Comparison of ENCODE assay signal across 18 cellular contexts in the genomic region with DNA sequence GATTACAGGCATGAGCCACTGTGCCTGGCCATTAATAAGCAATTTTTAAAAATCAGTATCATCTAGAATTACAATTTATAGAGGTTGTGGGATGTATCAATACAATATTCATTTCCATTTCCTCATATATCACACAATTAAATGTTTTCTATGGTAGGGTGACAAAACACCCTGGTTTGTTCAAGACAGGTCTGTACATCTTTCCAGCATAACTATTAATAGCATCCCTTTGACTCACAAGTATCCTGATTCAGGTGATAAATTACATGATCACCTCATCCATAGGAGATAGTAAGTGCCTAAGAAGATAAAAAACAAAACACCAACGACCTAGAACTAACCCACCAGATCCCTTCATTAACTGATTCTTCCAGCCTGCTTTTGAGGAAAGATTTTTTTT. TPM values are rescaled to one million over a fixed set of nuclear protein-coding genes. Genes with fewer than 3 reads are reported as not detected.
DNase-seq lines count a peak whose midpoint lies in the region; ATAC-seq, FAIRE-seq and TF ChIP-seq lines count a peak whose summit lies in the region.
"Had no signal": no experiment of that assay in that cellular context is flagged by ENCODE, and none has a peak within 500 bp of the region (broad histone marks: within the 10 kb centered on the region; RNA-seq: fewer than 3 reads in every experiment).

No MANE protein-coding gene starts in this region.

- DNase-seq in stimulated activated naive CD8-positive, alpha-beta T cell treated with anti-CD3 and anti-CD28 coated beads, Interleukin-15, Interleukin-2, amounts not matched to agents 100 U/mL and 50 U/mL, for 24 hours, result no peak
- DNase-seq in bronchial epithelial cell (ENCODE audit: low read depth) (peak; percentile 33), foreskin keratinocyte (peak in 1 of 2 donors; percentile 68)
- DNase-seq in activated CD4-positive, alpha-beta T cell treated with anti-CD3 and anti-CD28 coated beads, Interleukin-2, amount 10 ng/mL, durations not matched to agents 7 days and 5 days, result no peak
- DNase-seq in effector memory CD8-positive, alpha-beta T cell, result no peak
- DNase-seq: C1 segment of cervical spinal cord; Calu3; CD4-positive, alpha-beta memory T cell; COR-L47; DMS53; DMS79 treated with DMSO at 0.1 percent for 48 hours; GF-D8; H9 had no signal

- no peaks in the 10 kb centered on the region for H3K4me1 Mint-ChIP-seq in stimulated activated naive CD8-positive, alpha-beta T cell treated with anti-CD3 and anti-CD28 coated beads, Interleukin-15, Interleukin-2, amounts not matched to agents 100 ng/mL and 50 ng/mL, for 24 hours (ENCODE audit: low read depth)
- H3K4me1 Mint-ChIP-seq in activated CD4-positive, alpha-beta T cell treated with anti-CD3 and anti-CD28 coated beads, Interleukin-2, amount 10 ng/mL, durations not matched to agents 7 days and 5 days, result peaks cover 15% of the 10 kb centered on the region
- H3K4me1 Mint-ChIP-seq in effector memory CD8-positive, alpha-beta T cell (ENCODE audit: low read depth in 2 of 2), result peaks cover 0 to 2% of the 10 kb centered on the region in 2 donors
- H3K4me1 Mint-ChIP-seq: GM23338, H9 had no signal

- FAIRE-seq in bronchial epithelial cell (lab: Jason Lieb, UNC), result no peak
- FAIRE-seq: GM12891, GM18507 had no signal

- H3K27ac ChIP-seq in foreskin keratinocyte, result no peak overlapping the region

- no peaks in the 10 kb centered on the region for H3K9me3 Mint-ChIP-seq in stimulated activated naive CD8-positive, alpha-beta T cell treated with anti-CD3 and anti-CD28 coated beads, Interleukin-15, Interleukin-2, amounts not matched to agents 100 ng/mL and 50 ng/mL, for 24 hours
- H3K9me3 Mint-ChIP-seq in activated CD4-positive, alpha-beta T cell treated with anti-CD3 and anti-CD28 coated beads, Interleukin-2, amount 10 ng/mL, durations not matched to agents 7 days and 5 days, result no peaks in the 10 kb centered on the region
- H3K9me3 Mint-ChIP-seq in effector memory CD8-positive, alpha-beta T cell, result no peaks in the 10 kb centered on the region
- H3K9me3 Mint-ChIP-seq: CD4-positive, alpha-beta memory T cell; GM23338; H9 had no signal

- H3K4me1 ChIP-seq in foreskin keratinocyte, result peaks cover 12% of the 10 kb centered on the region

- H3K36me3 Mint-ChIP-seq in stimulated activated naive CD8-positive, alpha-beta T cell treated with anti-CD3 and anti-CD28 coated beads, Interleukin-15, Interleukin-2, amounts not matched to agents 100 ng/mL and 50 ng/mL, for 24 hours (ENCODE audit: low read depth), result peaks cover 64% of the 10 kb centered on the region
- H3K36me3 Mint-ChIP-seq in activated CD4-positive, alpha-beta T cell treated with anti-CD3 and anti-CD28 coated beads, Interleukin-2, amount 10 ng/mL, durations not matched to agents 7 days and 5 days (ENCODE audit: low read depth), result peaks cover 24% of the 10 kb centered on the region
- H3K36me3 Mint-ChIP-seq in effector memory CD8-positive, alpha-beta T cell (ENCODE audit: insufficient read depth), result peaks cover 68% of the 10 kb centered on the region

- H3K27me3 ChIP-seq in bronchial epithelial cell (ENCODE audit: control insufficient read depth, insufficient read depth, low read length), result no peaks in the 10 kb centered on the region
- no peaks in the 10 kb centered on the region for H3K27me3 ChIP-seq in foreskin keratinocyte

- H3K27me3 Mint-ChIP-seq in stimulated activated naive CD8-positive, alpha-beta T cell treated with anti-CD3 and anti-CD28 coated beads, Interleukin-15, Interleukin-2, amounts not matched to agents 100 ng/mL and 50 ng/mL, for 24 hours, result no peaks in the 10 kb centered on the region
- no peaks in the 10 kb centered on the region for H3K27me3 Mint-ChIP-seq in activated CD4-positive, alpha-beta T cell treated with anti-CD3 and anti-CD28 coated beads, Interleukin-2, amount 10 ng/mL, durations not matched to agents 7 days and 5 days
- no peaks in the 10 kb centered on the region for H3K27me3 Mint-ChIP-seq in effector memory CD8-positive, alpha-beta T cell
- H3K27me3 Mint-ChIP-seq: CD4-positive, alpha-beta memory T cell had no signal

- no peak overlapping the region for H3K4me3 ChIP-seq in bronchial epithelial cell (ENCODE audit: low read depth, low read length)
- H3K4me3 ChIP-seq: GM23338 had no signal

- ATAC-seq in stimulated activated naive CD8-positive, alpha-beta T cell treated with anti-CD3 and anti-CD28 coated beads, Interleukin-15, Interleukin-2, amounts not matched to agents 100 U/mL and 50 U/mL, for 24 hours, result no peak
- peak; percentile 83 for ATAC-seq in foreskin keratinocyte
- ATAC-seq in effector memory CD8-positive, alpha-beta T cell (replicated peaks), result no peak
- ATAC-seq: GM23338, HCT116 had no signal

- peak overlapping the region; percentile 38 for H3K27ac Mint-ChIP-seq in stimulated activated naive CD8-positive, alpha-beta T cell treated with anti-CD3 and anti-CD28 coated beads, Interleukin-15, Interleukin-2, amounts not matched to agents 100 ng/mL and 50 ng/mL, for 24 hours
- H3K27ac Mint-ChIP-seq in activated CD4-positive, alpha-beta T cell treated with anti-CD3 and anti-CD28 coated beads, Interleukin-2, amount 10 ng/mL, durations not matched to agents 7 days and 5 days, result no peak overlapping the region
- peak overlapping the region in 1 of 2 donors; percentile 69 for H3K27ac Mint-ChIP-seq in effector memory CD8-positive, alpha-beta T cell
- H3K27ac Mint-ChIP-seq: CD4-positive, alpha-beta memory T cell; GM23338 had no signal

- TF ChIP-seq CTCF in bronchial epithelial cell (IDR thresholded peaks at IDR 0.05; ENCODE audit: insufficient read depth, low read length, severe bottlenecking), result no peak
- TF ChIP-seq CTCF in foreskin keratinocyte (conservative IDR thresholded peaks at IDR 0.05), result no peak

- POLR2A ChIA-PET in activated CD4-positive, alpha-beta T cell treated with anti-CD3 and anti-CD28 coated beads, Interleukin-2, amount 10 ng/mL, durations not matched to agents 7 days and 5 days (lab: Charles Lee), result no interaction called here

- CTCF ChIA-PET in activated CD4-positive, alpha-beta T cell treated with anti-CD3 and anti-CD28 coated beads, Interleukin-2, amount 10 ng/mL, durations not matched to agents 7 days and 5 days (lab: Charles Lee), result interaction anchor here (0.6 to 0.7 kb wide), 2 partner anchors 250 to 538 kb away, joined by 3 read pairs; no protein-coding TSS in a partner anchor

- H3K4me3 Mint-ChIP-seq in stimulated activated naive CD8-positive, alpha-beta T cell treated with anti-CD3 and anti-CD28 coated beads, Interleukin-15, Interleukin-2, amounts not matched to agents 100 ng/mL and 50 ng/mL, for 24 hours, result no peak overlapping the region
- H3K4me3 Mint-ChIP-seq in activated CD4-positive, alpha-beta T cell treated with anti-CD3 and anti-CD28 coated beads, Interleukin-2, amount 10 ng/mL, durations not matched to agents 7 days and 5 days, result no peak overlapping the region
- H3K4me3 Mint-ChIP-seq in effector memory CD8-positive, alpha-beta T cell, result no peak overlapping the region
- H3K4me3 Mint-ChIP-seq: CD4-positive, alpha-beta memory T cell; GM23338; H9 had no signal

- peaks cover 9% of the 10 kb centered on the region for H3K36me3 ChIP-seq in bronchial epithelial cell (ENCODE audit: control insufficient read depth, insufficient read depth, low read length)

RNA-seq across cellular contexts. Expression of gene COIL, which starts 13.1 kb away (rescaled TPM):
- 15.3 and 16.3 TPM in 2 replicates for total RNA-seq in bronchial epithelial cell
- 18.6 and 19.9 TPM in 2 replicates for total RNA-seq in foreskin keratinocyte
- 10.2 and 11.6 TPM in 2 replicates for polyA plus RNA-seq in foreskin keratinocyte
- total RNA-seq in activated CD4-positive, alpha-beta T cell treated with anti-CD3 and anti-CD28 coated beads, Interleukin-2, amount 10 ng/mL, durations not matched to agents 7 days and 5 days, result 10 to 100 TPM; 16.9 to 19.8 TPM

RNA-seq across cellular contexts. Expression of gene SCPEP1, which starts 30.2 kb away (rescaled TPM):
- total RNA-seq in bronchial epithelial cell (99.0 and 137 TPM in 2 replicates), foreskin keratinocyte (29.3 and 31.6 TPM in 2 replicates)
- 22.4 and 26.2 TPM in 2 replicates for polyA plus RNA-seq in foreskin keratinocyte
- total RNA-seq in activated CD4-positive, alpha-beta T cell treated with anti-CD3 and anti-CD28 coated beads, Interleukin-2, amount 10 ng/mL, durations not matched to agents 7 days and 5 days, result 10 to 100 TPM in 1 of 2 experiments, 1 to 10 TPM in 1; 9.6 to 11.5 TPM

RNA-seq across cellular contexts. Expression of gene TRIM25, which starts 33.9 kb away (rescaled TPM):
- total RNA-seq in bronchial epithelial cell, result 35.5 and 54.4 TPM in 2 replicates
- total RNA-seq in foreskin keratinocyte, result 66.1 and 72.4 TPM in 2 replicates
- 29.5 TPM in 2 replicates for polyA plus RNA-seq in foreskin keratinocyte
- 100 to 1,000 TPM; 168 to 193 TPM for total RNA-seq in activated CD4-positive, alpha-beta T cell treated with anti-CD3 and anti-CD28 coated beads, Interleukin-2, amount 10 ng/mL, durations not matched to agents 7 days and 5 days
